21 cellular contexts compared by ENCODE assay signal in genomic region chr22:15653241-15653640, GRCh38. TPM values are rescaled to one million over a fixed set of nuclear protein-coding genes. Genes with fewer than 3 reads are reported as not detected.
"Had no signal": no experiment of that assay in that cellular context is flagged by ENCODE, and none has a peak within 500 bp of the region (broad histone marks: within the 10 kb centered on the region; RNA-seq: fewer than 3 reads in every experiment).

No MANE protein-coding gene starts in this region.

RNA-seq across cellular contexts. Expression of gene POTEH, which starts 36.6 kb away (rescaled TPM):
- total RNA-seq: activated naive CD4-positive, alpha-beta T cell treated with anti-CD3 and anti-CD28 coated beads for 36 hours; activated naive CD4-positive, alpha-beta T cell treated with anti-CD3 and anti-CD28 coated beads, Interleukin-2, amount 50 U/mL, for 72 hours; activated naive CD8-positive, alpha-beta T cell treated with anti-CD3 and anti-CD28 coated beads for 36 hours; activated naive CD8-positive, alpha-beta T cell treated with anti-CD3 and anti-CD28 coated beads, Interleukin-2, amount 10 ng/mL, durations not matched to agents 7 days and 5 days; activated T-cell treated with anti-CD3 and anti-CD28 coated beads, Interleukin-2, amount 50 U/mL, for 4 hours; activated T-cell treated with anti-CD3 and anti-CD28 coated beads, Interleukin-2, amount 50 U/mL, for 72 hours; activated T-helper 1 cell treated with anti-CD3 and anti-CD28 coated beads, Interleukin-12 subunit alpha, Interleukin-12 subunit beta, Interleukin-2, Interleukin-4 antibody, amounts not matched to agents 30 ng/mL and 10 ng/mL and 1 ng/mL, durations not matched to agents 14 hours and 24 hours and 36 hours; activated T-helper 17 cell treated with anti-CD3 and anti-CD28 coated beads, Interleukin-2, amount 50 U/mL, for 72 hours; activated T-helper 2 cell treated with anti-CD3 and anti-CD28 coated beads, Interferon-gamma antibody, Interleukin-2, Interleukin-4, amounts not matched to agents 10 μg/mL and 5 μg/mL and 100 μg/mL, durations not matched to agents 14 hours and 24 hours and 36 hours; adrenal gland; aorta; ascending aorta; astrocyte; body of pancreas; breast epithelium; bronchial epithelial cell; cardiac muscle cell; cardiac septum; cerebellum; chondrocyte had no signal
- polyA plus RNA-seq: adipose tissue, adrenal gland, aorta, cardiac muscle cell had no signal
